Comparison of ENCODE assay signal across 9 cellular contexts in the genomic region with DNA sequence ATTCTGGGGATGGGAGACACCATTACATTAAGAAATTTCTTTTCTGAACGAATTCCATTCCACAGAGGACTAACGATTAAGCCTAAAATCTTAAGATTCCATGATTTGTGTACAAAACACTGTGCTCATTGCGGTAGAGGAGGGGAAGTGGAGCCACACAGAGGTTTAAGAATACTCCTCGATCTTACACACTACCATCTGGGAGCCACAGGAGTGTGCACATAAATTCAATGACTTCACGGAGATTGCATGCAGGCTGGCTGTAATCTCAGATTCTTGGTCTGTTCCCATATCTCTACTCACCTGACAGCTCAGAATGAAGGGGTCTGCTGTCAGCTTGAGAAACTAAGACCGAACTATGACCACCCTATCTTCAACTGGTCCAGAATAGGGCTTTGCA. TPM values are rescaled to one million over a fixed set of nuclear protein-coding genes. Genes with fewer than 3 reads are reported as not detected.
DNase-seq lines count a peak whose midpoint lies in the region; ATAC-seq and TF ChIP-seq lines count a peak whose summit lies in the region.
"Had no signal": no experiment of that assay in that cellular context is flagged by ENCODE, and none has a peak within 500 bp of the region (broad histone marks: within the 10 kb centered on the region; RNA-seq: fewer than 3 reads in every experiment).

No MANE protein-coding gene starts in this region.

- no peak for TF ChIP-seq EP300 in esophagus muscularis mucosa (IDR thresholded peaks at IDR 0.05)

- no peaks in the 10 kb centered on the region for H3K9me3 ChIP-seq in esophagus muscularis mucosa
- H3K9me3 ChIP-seq in psoas muscle: no peaks in the 10 kb centered on the region

- no peak for DNase-seq in GM06990 (ENCODE audit: extremely low read depth, insufficient read length)
- peak; percentile 25 for DNase-seq in RKO (ENCODE audit: low spot score)
- DNase-seq in esophagus muscularis mucosa (ENCODE audit: extremely low spot score): no peak
- no peak for DNase-seq in psoas muscle
- no peak for DNase-seq in NCI-H1436 treated with DMSO at 0.1 percent for 48 hours (lab: John Stamatoyannopoulos, UW)
- no peak for DNase-seq in MV-4-11 (lab: John Stamatoyannopoulos, UW)
- DNase-seq in cerebellum (ENCODE audit: low spot score): no peak

- peak overlapping the region; percentile 85 to 96 (median 88) for H3K27ac ChIP-seq in esophagus muscularis mucosa (replicated peaks in 1 of 4)
- peak overlapping the region; percentile 95 for H3K27ac ChIP-seq in psoas muscle

- WGBS in esophagus muscularis mucosa: 15% methylated on average over 6 of the region's 6 CpGs
- 7 to 13% (median 11%) methylated on average over 6 of the region's 6 CpGs for WGBS in psoas muscle, 3 donors

- ATAC-seq in psoas muscle (no peak), GM21526 (IDR thresholded peaks at IDR 0.05; ENCODE audit: low FRiP score, unreplicated experiment) (no peak)

- H3K4me1 ChIP-seq in esophagus muscularis mucosa (peaks cover 18 to 55% (median 31%) of the 10 kb centered on the region in 4 donors), psoas muscle (peaks cover 11% of the 10 kb centered on the region)

- H3K27me3 ChIP-seq in GM06990 (replicated peaks; ENCODE audit: control insufficient read depth, insufficient read depth, low read length) (no peaks in the 10 kb centered on the region), esophagus muscularis mucosa (no peaks in the 10 kb centered on the region), psoas muscle (ENCODE audit: insufficient read depth in 3 of 3, low read length in 2 of 3) (no peaks in the 10 kb centered on the region)

- H3K4me3 ChIP-seq in GM06990 (replicated peaks; ENCODE audit: low read depth, low read length) (peak overlapping the region; percentile 96), esophagus muscularis mucosa (peak overlapping the region; percentile 87 to 95 (median 94)), psoas muscle (peak overlapping the region; percentile 98)

- H3K36me3 ChIP-seq in GM06990 (ENCODE audit: control insufficient read depth, insufficient read depth, low read length) (peaks cover 1% of the 10 kb centered on the region), esophagus muscularis mucosa (peaks cover 8 to 33% (median 23%) of the 10 kb centered on the region in 4 donors), psoas muscle (ENCODE audit: insufficient read depth in 1 of 2, low read depth in 1 of 2) (peaks cover 4 to 24% of the 10 kb centered on the region in 2 donors)

- TF ChIP-seq POLR2A in esophagus muscularis mucosa (IDR thresholded peaks at IDR 0.05; ENCODE audit: low read depth): no peak

- TF ChIP-seq CTCF in GM06990 (IDR thresholded peaks at IDR 0.05; ENCODE audit: insufficient read depth, low read length, poor library complexity, severe bottlenecking): no peak
- TF ChIP-seq CTCF in esophagus muscularis mucosa (IDR thresholded peaks at IDR 0.05): no peak
- TF ChIP-seq CTCF in psoas muscle (IDR thresholded peaks at IDR 0.05): no peak

- intact Hi-C loops in esophagus muscularis mucosa (cut with DNase I): loop anchor here (5.0 to 10.0 kb wide), 2 partner anchors 54 to 1237 kb away; a partner anchor contains a TSS
- intact Hi-C loops in psoas muscle (cut with DNase I): loop anchor here in 1 of 2 donors (10.0 kb wide), 1 partner anchor 707 kb away; a partner anchor contains a TSS

RNA-seq across cellular contexts. Expression of a gene that starts 0.8 kb away (rescaled TPM):
- 10 to 100 TPM; 25.7 to 32.1 (median 29.4) TPM for total RNA-seq in esophagus muscularis mucosa
- total RNA-seq in psoas muscle: 10 to 100 TPM; 17.7 to 24.8 (median 20.9) TPM
- polyA plus RNA-seq in psoas muscle: 10 to 100 TPM in 1 of 3 donors, 1 to 10 TPM in 2; 8.4 to 17.9 (median 9.0) TPM
- total RNA-seq in cerebellum: 28.0 TPM

RNA-seq across cellular contexts. Expression of a gene that starts 54.5 kb away (rescaled TPM):
- total RNA-seq in esophagus muscularis mucosa (10 to 100 TPM; 41.8 to 58.8 (median 49.8) TPM), psoas muscle (10 to 100 TPM; 17.6 to 33.0 (median 25.6) TPM), cerebellum (18.9 TPM)
- 10 to 100 TPM; 10.4 to 23.9 (median 11.4) TPM for polyA plus RNA-seq in psoas muscle

RNA-seq across cellular contexts. Expression of a gene that starts 55.2 kb away (rescaled TPM):
- total RNA-seq in esophagus muscularis mucosa (not detected), psoas muscle (not detected), cerebellum (not detected)
- polyA plus RNA-seq in psoas muscle: under 1 TPM in 2 of 3 donors, not detected in 1; 0.03 TPM
- total RNA-seq: LHCN-M2 had no signal
